ENCODE assay signal across 9 cellular contexts in genomic region chr2:230986520-230987136, GRCh38. TPM values are rescaled to one million over a fixed set of nuclear protein-coding genes. Genes with fewer than 3 reads are reported as not detected.
DNase-seq lines count a peak whose midpoint lies in the region; ATAC-seq, FAIRE-seq and TF ChIP-seq lines count a peak whose summit lies in the region.
"Had no signal": no experiment of that assay in that cellular context is flagged by ENCODE, and none has a peak within 500 bp of the region (broad histone marks: within the 10 kb centered on the region; RNA-seq: fewer than 3 reads in every experiment).

No MANE protein-coding gene starts in this region.

- intact Hi-C loops in heart right ventricle (cut with DNase I): loop anchor here in 9 of 10 donors (1.0 to 10.0 kb wide), 11 partner anchors 82 to 164 kb away; no protein-coding TSS in a partner anchor
- intact Hi-C loops in cardiac septum (cut with DNase I): loop anchor here (1.0 to 5.0 kb wide), 3 partner anchors 84 to 162 kb away; no protein-coding TSS in a partner anchor
- intact Hi-C loops in GM12878 (cut with micrococcal nuclease; ENCODE audit: unreplicated experiment): loop anchor here (1.0 to 5.0 kb wide), 4 partner anchors 66 to 162 kb away; no protein-coding TSS in a partner anchor
- intact Hi-C loops in uterus (cut with DNase I; ENCODE audit: low total_unique reads): loop anchor here (5.0 kb wide), 1 partner anchor 159 kb away; no protein-coding TSS in a partner anchor

- no peak for FAIRE-seq in GM12878 (lab: Jason Lieb, UNC)

- CTCF ChIA-PET in GM12878 (lab: Yijun Ruan, JAX): interaction anchor here (1.0 to 10.9 kb wide), 27 partner anchors 12 to 168 kb away, joined by 3 to 372 read pairs (median 6); partner anchors contain the start of genes GPR55, ITM2C and PSMD1

- SMC1A ChIA-PET in GM12878 (lab: Charles Lee; ENCODE audit: uncharacterized antibody, unreplicated experiment): interaction anchor here (0.7 to 10.0 kb wide), 19 partner anchors 10 to 163 kb away, joined by 3 to 411 read pairs (median 7); partner anchors contain the start of gene GPR55

- TF ChIP-seq EP300 in GM12878 (IDR thresholded peaks at IDR 0.05; ENCODE audit: borderline replicate concordance in 1 of 2, control insufficient read depth in 1 of 2, low read depth in 2 of 2, low read length in 2 of 2): no peak

- RAD21 ChIA-PET in GM12878 (lab: Charles Lee; ENCODE audit: unreplicated experiment): interaction anchor here (0.8 to 10.9 kb wide), 18 partner anchors 12 to 162 kb away, joined by 3 to 400 read pairs (median 8); partner anchors contain the start of gene GPR55

- H3K36me3 ChIP-seq in heart right ventricle (no peaks in the 10 kb centered on the region), GM12878 (ENCODE audit: control insufficient read depth in 2 of 2, insufficient read depth in 2 of 2, low read length in 1 of 2) (no peaks in the 10 kb centered on the region), mucosa of rectum (ENCODE audit: control insufficient read depth in 2 of 2, insufficient read depth in 2 of 2, low read length in 2 of 2) (no peaks in the 10 kb centered on the region), uterus (no peaks in the 10 kb centered on the region)

- DNase-seq in heart right ventricle (no peak), cardiac septum (ENCODE audit: low spot score) (no peak), GM12878 (ENCODE audit: low read depth, low spot score) (no peak), uterus (no peak), hepatic stellate cell (ENCODE audit: low spot score) (no peak), COLO668 (lab: John Stamatoyannopoulos, UW; ENCODE audit: unreplicated experiment) (no peak)

- H3K9me3 ChIP-seq in heart right ventricle (no peaks in the 10 kb centered on the region), GM12878 (replicated peaks; ENCODE audit: control insufficient read depth, insufficient read depth, low read length) (no peaks in the 10 kb centered on the region; the same call in 2 of the 3 replicates), mucosa of rectum (ENCODE audit: control insufficient read depth in 2 of 2, low read length in 2 of 2) (no peaks in the 10 kb centered on the region), uterus (no peaks in the 10 kb centered on the region)

- H3K4me2 ChIP-seq in GM12878 (ENCODE audit: control insufficient read depth, insufficient read depth): peak overlapping the region; percentile 99

- H3K79me2 ChIP-seq in GM12878 (ENCODE audit: control insufficient read depth, insufficient read depth, low read length): peaks cover 42% of the 10 kb centered on the region

- H3K27ac ChIP-seq in heart right ventricle (no peak overlapping the region), GM12878 (ENCODE audit: control insufficient read depth, insufficient read depth) (peak overlapping the region; percentile 100), mucosa of rectum (ENCODE audit: low read depth in 2 of 2, low read length in 2 of 2) (no peak overlapping the region), uterus (no peak overlapping the region)

- TF ChIP-seq RAD21 in GM12878 (IDR thresholded peaks at IDR 0.05; ENCODE audit: insufficient read depth, low read depth, low read length): no peak

- TF ChIP-seq POLR2A in GM12878 (IDR thresholded peaks at IDR 0.05; ENCODE audit: low read depth, low read length) (0 out of 2 replicates have a peak, but pooled peaks have one; percentile 28), uterus (IDR thresholded peaks at IDR 0.05) (no peak)

- TF ChIP-seq CTCF in heart right ventricle (IDR thresholded peaks at IDR 0.05): no peak
- no peak for TF ChIP-seq CTCF in GM12878 (IDR thresholded peaks at IDR 0.05 in 2 of 3, conservative IDR thresholded peaks at IDR 0.05 in 1 of 3; ENCODE audit: control insufficient read depth in 2 of 3, extremely low read depth in 1 of 3, insufficient read depth in 1 of 3, low read depth in 3 of 3, low read length in 3 of 3)
- no peak for TF ChIP-seq CTCF in uterus (IDR thresholded peaks at IDR 0.05)

- WGBS in heart right ventricle, 2 donors: 40% methylated on average over 15 of the region's 15 CpGs
- WGBS in GM12878 (ENCODE audit: insufficient coverage, insufficient replicate concordance, low lambda C conversion rate, missing lambda C conversion rate): 25% methylated on average over 15 of the region's 15 CpGs

- POLR2A ChIA-PET in GM12878 (lab: Charles Lee): interaction anchor here (1.0 to 8.4 kb wide), 5 partner anchors 13 to 84 kb away, joined by 3 to 144 read pairs (median 60); partner anchors contain the start of gene GPR55

- BruUV-seq in GM12878 (replicated peaks; lab: Mats Ljungman, UMichigan): no TSS peak

- peak in 1 of 8 donors; percentile 5 for ATAC-seq in heart right ventricle
- peak; percentile 8 for ATAC-seq in GM12878
- no peak for ATAC-seq in HG03442 (IDR thresholded peaks at IDR 0.05; ENCODE audit: unreplicated experiment)

- H3K27me3 ChIP-seq in heart right ventricle: peaks cover 14 to 44% (median 34%) of the 10 kb centered on the region in 7 donors
- no peaks in the 10 kb centered on the region for H3K27me3 ChIP-seq in GM12878 (replicated peaks in 1 of 2; ENCODE audit: control insufficient read depth in 2 of 2, insufficient read depth in 2 of 2, low read length in 1 of 2)
- H3K27me3 ChIP-seq in mucosa of rectum (ENCODE audit: control insufficient read depth in 2 of 2, insufficient read depth in 2 of 2, low read length in 2 of 2): no peaks in the 10 kb centered on the region
- H3K27me3 ChIP-seq in uterus: no peaks in the 10 kb centered on the region

- H3K4me3 ChIP-seq in heart right ventricle: peak overlapping the region in 9 of 10 donors; percentile 1 to 45 (median 40)
- peak overlapping the region; percentile 89 for H3K4me3 ChIP-seq in GM12878
- H3K4me3 ChIP-seq in mucosa of rectum (ENCODE audit: low read length in 2 of 2): peak overlapping the region; percentile 67
- peak overlapping the region; percentile 13 to 27 for H3K4me3 ChIP-seq in uterus

- H3K9ac ChIP-seq in GM12878 (ENCODE audit: control insufficient read depth, insufficient read depth, low read length): peak overlapping the region; percentile 89
- peak overlapping the region; percentile 35 to 65 for H3K9ac ChIP-seq in mucosa of rectum (ENCODE audit: low read depth in 1 of 2, low read length in 2 of 2)

- H4K20me1 ChIP-seq in GM12878 (ENCODE audit: control insufficient read depth, insufficient read depth): no peaks in the 10 kb centered on the region

- H2AFZ ChIP-seq in GM12878 (ENCODE audit: control insufficient read depth, low read depth, low read length): peak overlapping the region; percentile 81

- peaks cover 0 to 6% (median 4%) of the 10 kb centered on the region in 9 donors for H3K4me1 ChIP-seq in heart right ventricle
- H3K4me1 ChIP-seq in GM12878 (ENCODE audit: control insufficient read depth, insufficient read depth, low read length): peaks cover 50% of the 10 kb centered on the region
- H3K4me1 ChIP-seq in mucosa of rectum (ENCODE audit: control insufficient read depth in 2 of 2, insufficient read depth in 2 of 2, low read length in 2 of 2): peaks cover 5 to 6% of the 10 kb centered on the region in 2 donors
- no peaks in the 10 kb centered on the region for H3K4me1 ChIP-seq in uterus

- in situ Hi-C loops in GM12878 (cut with MboI): loop anchor here (5.0 to 10.0 kb wide), 4 partner anchors 44 to 154 kb away; partner anchors contain the start of gene GPR55

TF ChIP-seq in GM12878, 131 proteins besides CTCF, POLR2A, EP300 and RAD21 (continues in another document):
- 0 out of 2 replicates have a peak, but pooled peaks have one; percentile 4 for TF ChIP-seq CHD2 (IDR thresholded peaks at IDR 0.05; ENCODE audit: borderline replicate concordance, low read depth, low read length)

RNA-seq across cellular contexts. Expression of gene SPATA3, which starts 9.3 kb away (rescaled TPM):
- total RNA-seq in heart right ventricle (not detected), cardiac septum (not detected), GM12878 (2014; rRNA removed) (not detected in 2 replicates), GM12878 (2014; rRNA removed; fragmentation: Illumina TruSeq; extraction: Trizol) (not detected in 2 replicates), GM12878 (2021) (0.19 TPM in 1 of 2 replicates, not detected in the other), uterus (not detected)
- polyA plus RNA-seq in heart right ventricle (not detected), GM12878 (2011; rRNA removed) (not detected in 2 replicates), GM12878 (2014; fragmentation: Illumina TruSeq; extraction: Trizol) (not detected in 2 replicates), GM12878 (2014; fragmentation: Nextera tagmentation; extraction: Ambion mirVana) (not detected), GM12878 (2014; rRNA removed) (0.22 TPM in 1 of 2 replicates, not detected in the other), GM12878 (2016; fragmentation: Nextera tagmentation; extraction: Ambion mirVana) (not detected)
- total RNA-seq in GM12878 (2013; cell fraction: nucleolus; rRNA removed): 0.71 TPM in 1 of 2 replicates, not detected in the other
- not detected for polyA plus RNA-seq in GM12878 (2011; ENCODE audit: low read depth)
- polyA plus RNA-seq in GM12878 (2011; cell fraction: cytosol; rRNA removed): not detected in 2 replicates
- polyA plus RNA-seq in GM12878 (2011; cell fraction: nucleus; rRNA removed): not detected in 2 replicates
- not detected in 2 replicates for polyA plus RNA-seq in GM12878 (2012)
- not detected in 2 replicates for polyA minus RNA-seq in GM12878 (2011; rRNA and poly(A)+ RNA removed)
- polyA minus RNA-seq in GM12878 (2011; cell fraction: cytosol; rRNA and poly(A)+ RNA removed): not detected in 2 replicates
- polyA minus RNA-seq in GM12878 (2011; cell fraction: nucleus; rRNA and poly(A)+ RNA removed): not detected in 2 replicates
- total RNA-seq: pulmonary artery endothelial cell had no signal

RNA-seq across cellular contexts. Expression of gene C2orf72, which starts 50.7 kb away (rescaled TPM):
- under 1 TPM in 3 of 10 donors, not detected in 7; 0.06 to 0.09 (median 0.07) TPM for total RNA-seq in heart right ventricle
- not detected for polyA plus RNA-seq in heart right ventricle
- 0.08 TPM for total RNA-seq in cardiac septum
- total RNA-seq in GM12878 (2013; cell fraction: nucleolus; rRNA removed): 0.20 and 0.25 TPM in 2 replicates
- under 0.01 TPM in 1 of 2 replicates, not detected in the other for total RNA-seq in GM12878 (2014; rRNA removed)
- not detected in 2 replicates for total RNA-seq in GM12878 (2014; rRNA removed; fragmentation: Illumina TruSeq; extraction: Trizol)
- 0.08 and 0.18 TPM in 2 replicates for total RNA-seq in GM12878 (2021)
- polyA plus RNA-seq in GM12878 (2011; ENCODE audit: low read depth): 0.26 TPM
- 0.23 and 0.29 TPM in 2 replicates for polyA plus RNA-seq in GM12878 (2011; rRNA removed)
- 0.22 and 0.81 TPM in 2 replicates for polyA plus RNA-seq in GM12878 (2011; cell fraction: cytosol; rRNA removed)
- 0.53 and 0.73 TPM in 2 replicates for polyA plus RNA-seq in GM12878 (2011; cell fraction: nucleus; rRNA removed)
- 0.32 and 0.48 TPM in 2 replicates for polyA plus RNA-seq in GM12878 (2012)
- polyA plus RNA-seq in GM12878 (2014; fragmentation: Illumina TruSeq; extraction: Trizol): not detected in 2 replicates
- polyA plus RNA-seq in GM12878 (2014; fragmentation: Nextera tagmentation; extraction: Ambion mirVana): not detected
- 0.03 TPM in 1 of 2 replicates, not detected in the other for polyA plus RNA-seq in GM12878 (2014; rRNA removed)
- not detected for polyA plus RNA-seq in GM12878 (2016; fragmentation: Nextera tagmentation; extraction: Ambion mirVana)
- 0.37 and 0.46 TPM in 2 replicates for polyA minus RNA-seq in GM12878 (2011; rRNA and poly(A)+ RNA removed)
- polyA minus RNA-seq in GM12878 (2011; cell fraction: cytosol; rRNA and poly(A)+ RNA removed): 0.94 TPM in 1 of 2 replicates, not detected in the other
- 0.24 TPM in 1 of 2 replicates, not detected in the other for polyA minus RNA-seq in GM12878 (2011; cell fraction: nucleus; rRNA and poly(A)+ RNA removed)
- total RNA-seq in uterus: under 1 TPM in 1 of 4 donors, not detected in 3; 0.55 TPM
- total RNA-seq: pulmonary artery endothelial cell had no signal

Comparison
In these comparisons a context has a peak if more than half of its experiments do, and no peak if none do; other contexts are left out.
1. H3K4me3 ChIP-seq: peak in every context shown above with its lines; median percentile 89 in GM12878; 67 in mucosa of rectum; 40 in heart right ventricle; 20 in uterus.